Comparison of ENCODE assay signal across 19 cellular contexts in the genomic region with DNA sequence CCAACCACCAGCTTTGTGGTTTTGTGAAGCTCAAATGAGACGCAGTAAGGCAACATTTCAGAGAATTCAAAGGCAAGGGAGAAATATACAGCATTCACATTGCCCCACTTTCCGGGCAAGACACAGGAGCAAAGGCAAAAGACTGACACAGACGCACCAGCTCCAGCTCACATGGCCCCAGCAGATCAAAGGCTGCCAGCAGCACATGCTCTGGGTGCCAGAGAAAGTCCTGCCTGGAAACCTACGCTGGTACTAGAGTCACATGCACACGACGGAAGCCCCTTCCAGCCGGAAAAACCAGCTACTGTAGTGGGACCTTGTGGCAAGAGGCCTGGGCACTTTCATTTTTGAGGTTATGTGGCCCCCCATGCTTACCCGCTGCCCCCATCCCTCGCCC. TPM values are rescaled to one million over a fixed set of nuclear protein-coding genes. Genes with fewer than 3 reads are reported as not detected.
DNase-seq lines count a peak whose midpoint lies in the region; ATAC-seq and TF ChIP-seq lines count a peak whose summit lies in the region.
"Had no signal": no experiment of that assay in that cellular context is flagged by ENCODE, and none has a peak within 500 bp of the region (broad histone marks: within the 10 kb centered on the region; RNA-seq: fewer than 3 reads in every experiment).

No MANE protein-coding gene starts in this region.

- H3K27me3 ChIP-seq in right cardiac atrium (ENCODE audit: control insufficient read depth, insufficient read depth), result no peaks in the 10 kb centered on the region
- H3K27me3 ChIP-seq: MG63, SJCRH30 had no signal

- no peaks in the 10 kb centered on the region for H3K9me3 ChIP-seq in right cardiac atrium (ENCODE audit: control insufficient read depth, low read length)
- H3K9me3 ChIP-seq: MG63, SJCRH30 had no signal

- peaks cover 51% of the 10 kb centered on the region for H3K36me3 Mint-ChIP-seq in mesothelial cell of epicardium

- DNase-seq in globus pallidus (ENCODE audit: low spot score) (peak; percentile 35), right cardiac atrium (peak in 1 of 3 donors; percentile 58), posterior vena cava (ENCODE audit: low spot score) (peak; percentile 14), CD1c-positive myeloid dendritic cell (ENCODE audit: extremely low spot score) (no peak), SHP77 treated with DMSO at 0.1 percent for 48 hours (lab: John Stamatoyannopoulos, UW) (no peak), mesothelial cell of epicardium (ENCODE audit: low spot score in 2 of 2, unreplicated experiment in 2 of 2) (no peak)
- DNase-seq: Calu3; CD4-positive, alpha-beta T cell; H9; IMR-90; Karpas-422; MG63; NCI-H1105; NCI-H1694 treated with DMSO at 0.1 percent for 48 hours; NCI-H526 treated with DMSO at 0.1 percent for 48 hours; NK-92 treated with Interleukin-12 subunit alpha and Interleukin-12 subunit beta, amount 100 ng/mL, for 24 hours; SJCRH30 had no signal

- no peaks in the 10 kb centered on the region for H3K4me1 ChIP-seq in right cardiac atrium (ENCODE audit: control insufficient read depth, insufficient read depth, low read length)
- H3K4me1 ChIP-seq: SJCRH30 had no signal

- H3K27ac ChIP-seq in right cardiac atrium (ENCODE audit: low read length), result no peak overlapping the region
- H3K27ac ChIP-seq: SJCRH30 had no signal

- 80% methylated on average over 9 of the region's 9 CpGs for WGBS in right cardiac atrium

- no peak overlapping the region for H3K4me3 ChIP-seq in right cardiac atrium (ENCODE audit: low read length)
- H3K4me3 ChIP-seq: MG63, SJCRH30 had no signal

- H3K9me3 Mint-ChIP-seq in mesothelial cell of epicardium, result no peaks in the 10 kb centered on the region
- H3K9me3 Mint-ChIP-seq: CD4-positive, alpha-beta T cell; H9 had no signal

- H3K4me3 Mint-ChIP-seq in mesothelial cell of epicardium, result no peak overlapping the region
- H3K4me3 Mint-ChIP-seq: B cell; CD4-positive, alpha-beta T cell; H9 had no signal

- H3K27ac Mint-ChIP-seq in mesothelial cell of epicardium, result no peak overlapping the region
- H3K27ac Mint-ChIP-seq: B cell; CD4-positive, alpha-beta T cell had no signal

- H3K4me1 Mint-ChIP-seq in mesothelial cell of epicardium, result no peaks in the 10 kb centered on the region
- H3K4me1 Mint-ChIP-seq: B cell, H9 had no signal

- TF ChIP-seq CTCF in mesothelial cell of epicardium (IDR thresholded peaks at IDR 0.05; ENCODE audit: unreplicated experiment), result no peak

- ATAC-seq in right cardiac atrium (peak; percentile 61 to 66), esophagus mucosa (no peak)

- intact Hi-C loops in right cardiac atrium (cut with DNase I), result no loop called here
- intact Hi-C loops in posterior vena cava (cut with DNase I), result no loop called here

- no peaks in the 10 kb centered on the region for H3K27me3 Mint-ChIP-seq in mesothelial cell of epicardium (ENCODE audit: low read depth)
- H3K27me3 Mint-ChIP-seq: B cell; CD4-positive, alpha-beta T cell had no signal

RNA-seq across cellular contexts. Expression of a gene that starts 50.1 kb away (rescaled TPM):
- 10 to 100 TPM; 49.8 to 58.6 (median 57.4) TPM for total RNA-seq in right cardiac atrium
- polyA plus RNA-seq in right cardiac atrium, result 49.0 TPM
- 10 to 100 TPM; 39.8 to 47.7 TPM for total RNA-seq in posterior vena cava
- total RNA-seq in mesothelial cell of epicardium, result 120 to 131 TPM (median 123 TPM) in 3 replicates
- total RNA-seq in esophagus mucosa, result 103 TPM

RNA-seq across cellular contexts. Expression of a gene that starts 50.3 kb away (rescaled TPM):
- 10 to 100 TPM; 10.0 to 13.4 (median 12.3) TPM for total RNA-seq in right cardiac atrium
- polyA plus RNA-seq in right cardiac atrium, result 7.0 TPM
- total RNA-seq in posterior vena cava, result 10 to 100 TPM; 18.2 to 18.3 TPM
- total RNA-seq in mesothelial cell of epicardium, result 33.7 to 38.8 TPM (median 36.5 TPM) in 3 replicates
- total RNA-seq in esophagus mucosa, result 21.0 TPM

Comparison
In these comparisons a context has a peak if more than half of its experiments do, and no peak if none do; other contexts are left out.
1. DNase-seq: peak in globus pallidus (single experiment) and posterior vena cava (single experiment); none in CD1c-positive myeloid dendritic cell (single experiment), SHP77 treated with DMSO at 0.1 percent for 48 hours (single experiment) and mesothelial cell of epicardium (0 of 2).